Comparison of ENCODE assay signal across 27 cellular contexts in the genomic region with DNA sequence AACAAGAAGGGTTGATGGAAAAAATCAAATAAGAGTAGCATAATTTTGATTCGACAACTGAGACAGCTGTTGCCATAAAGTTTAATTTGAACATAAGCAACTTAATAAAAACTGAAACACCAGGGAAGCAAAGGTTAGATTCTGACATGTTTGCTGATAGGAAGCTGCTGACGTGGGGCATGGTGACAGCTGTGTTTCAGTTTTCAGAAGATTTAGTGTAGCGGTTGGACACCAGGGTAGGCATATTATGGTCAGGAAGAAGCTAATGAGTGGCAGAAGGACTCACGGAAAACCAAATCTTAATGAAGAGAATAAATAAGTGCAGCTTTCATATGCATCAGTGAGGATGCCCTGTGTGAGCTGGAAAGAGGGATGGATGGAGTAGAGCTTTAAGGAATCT.
"Had no signal": no experiment of that assay in that cellular context is flagged by ENCODE, and none has a peak within 500 bp of the region (broad histone marks: within the 10 kb centered on the region; RNA-seq: fewer than 3 reads in every experiment).

No MANE protein-coding gene starts in this region.

- H3K9ac ChIP-seq: parathyroid adenoma had no signal

- H3K9me3 Mint-ChIP-seq: nephron; neural crest cell; stimulated activated naive B cell treated with anti-CD40 and anti-IgM and Interleukin-4, amounts not matched to agents 10 μg/mL and 1 μg/mL and 100 μg/mL, for 72 hours had no signal

- H3K36me3 ChIP-seq: left lung, lower lobe of right lung, neutrophil, right atrium auricular region, right lobe of liver, stomach, thyroid gland, transverse colon, upper lobe of right lung had no signal

- H3K4me1 Mint-ChIP-seq: immature natural killer cell; naive thymus-derived CD8-positive, alpha-beta T cell; neural crest cell; stimulated activated naive B cell treated with anti-CD40 and anti-IgM and Interleukin-4, amounts not matched to agents 10 μg/mL and 1 μg/mL and 100 μg/mL, for 72 hours had no signal

- H3K4me3 Mint-ChIP-seq: immature natural killer cell; naive thymus-derived CD8-positive, alpha-beta T cell; nephron; neural crest cell; stimulated activated naive B cell treated with anti-CD40 and anti-IgM and Interleukin-4, amounts not matched to agents 10 μg/mL and 1 μg/mL and 100 μg/mL, for 72 hours had no signal

- H3K27me3 ChIP-seq: left lung, neutrophil, right atrium auricular region, right lobe of liver, stomach, testis, thyroid gland, transverse colon, upper lobe of right lung had no signal

- DNase-seq: hypothalamus; immature natural killer cell; kidney; left colon; left lung; lower lobe of right lung; mammary epithelial cell; mesenchymal stem cell; naive thymus-derived CD8-positive, alpha-beta T cell; occipital lobe; psoas muscle; right lobe of liver; stimulated activated CD4-positive, alpha-beta T cell treated with anti-CD3 and anti-CD28 coated beads, Interleukin-2, amount 100 ng/mL, for 24 hours; stimulated activated CD4-positive, alpha-beta T cell treated with anti-CD3 and anti-CD28 coated beads, Interleukin-4, amount 100 ng/mL, for 1 hour; stimulated activated naive B cell treated with anti-CD40 and anti-IgM and Interleukin-4, amounts not matched to agents 10 μg/mL and 1 μg/mL and 100 μg/mL, for 72 hours; stimulated activated naive CD8-positive, alpha-beta T cell treated with anti-CD3 and anti-CD28 coated beads, Interleukin-15, Interleukin-2, amounts not matched to agents 100 U/mL and 50 U/mL, for 24 hours; stomach; testis; thyroid gland; transverse colon; upper lobe of right lung had no signal

- H3K36me3 Mint-ChIP-seq: immature natural killer cell; naive thymus-derived CD8-positive, alpha-beta T cell; stimulated activated naive B cell treated with anti-CD40 and anti-IgM and Interleukin-4, amounts not matched to agents 10 μg/mL and 1 μg/mL and 100 μg/mL, for 72 hours had no signal

- ATAC-seq: left colon; left lung; lower lobe of right lung; naive thymus-derived CD8-positive, alpha-beta T cell; psoas muscle; right lobe of liver; stimulated activated naive B cell treated with anti-CD40 and anti-IgM and Interleukin-4, amounts not matched to agents 10 μg/mL and 1 μg/mL and 100 μg/mL, for 72 hours; stimulated activated naive CD8-positive, alpha-beta T cell treated with anti-CD3 and anti-CD28 coated beads, Interleukin-15, Interleukin-2, amounts not matched to agents 100 U/mL and 50 U/mL, for 24 hours; upper lobe of right lung had no signal

- H3K9me3 ChIP-seq: left lung, lower lobe of right lung, neutrophil, right atrium auricular region, right lobe of liver, stomach, testis, transverse colon, upper lobe of right lung had no signal

- H3K4me2 ChIP-seq: smooth muscle cell had no signal

- H3K27ac Mint-ChIP-seq: immature natural killer cell; naive thymus-derived CD8-positive, alpha-beta T cell; nephron; stimulated activated naive B cell treated with anti-CD40 and anti-IgM and Interleukin-4, amounts not matched to agents 10 μg/mL and 1 μg/mL and 100 μg/mL, for 72 hours had no signal

- H3K79me2 ChIP-seq: parathyroid adenoma had no signal

- H3K4me1 ChIP-seq: left lung, lower lobe of right lung, parathyroid adenoma, psoas muscle, right atrium auricular region, right lobe of liver, stomach, testis, thyroid gland, transverse colon, upper lobe of right lung had no signal

- H3K27me3 Mint-ChIP-seq: naive thymus-derived CD8-positive, alpha-beta T cell; stimulated activated naive B cell treated with anti-CD40 and anti-IgM and Interleukin-4, amounts not matched to agents 10 μg/mL and 1 μg/mL and 100 μg/mL, for 72 hours had no signal

- H2AFZ ChIP-seq: parathyroid adenoma had no signal

- H3K27ac ChIP-seq: left lung, lower lobe of right lung, neutrophil, parathyroid adenoma, psoas muscle, right atrium auricular region, right lobe of liver, stomach, testis, thyroid gland, transverse colon, upper lobe of right lung had no signal

- H3K4me3 ChIP-seq: left lung, lower lobe of right lung, psoas muscle, right atrium auricular region, right lobe of liver, smooth muscle cell, stomach, testis, thyroid gland, transverse colon, upper lobe of right lung had no signal
